In genomic region chr1:226674892-226675719, GRCh38 we compare ENCODE assay signal across 8 cellular contexts.
A peak's percentile ranks its signal among the peaks of the same experiment; 100 is the strongest.
DNase-seq lines count a peak whose midpoint lies in the region; ATAC-seq, FAIRE-seq and TF ChIP-seq lines count a peak whose summit lies in the region.

No MANE protein-coding gene starts in this region.

- no peak for TF ChIP-seq CTCF in nephron (IDR thresholded peaks at IDR 0.05; ENCODE audit: unreplicated experiment in 3 of 3)

- H3K9me3 Mint-ChIP-seq in T-helper 1 cell treated with Interleukin-12 subunit alpha and Interleukin-12 subunit beta and Interleukin-4 antibody, amounts not matched to agents 30 μg/mL and 1 μg/mL, for 36 hours, result no peaks in the 10 kb centered on the region
- no peaks in the 10 kb centered on the region for H3K9me3 Mint-ChIP-seq in nephron

- peaks cover 32% of the 10 kb centered on the region for H3K4me1 ChIP-seq in SJCRH30

- H3K4me3 Mint-ChIP-seq in T-helper 1 cell treated with Interleukin-12 subunit alpha and Interleukin-12 subunit beta and Interleukin-4 antibody, amounts not matched to agents 30 μg/mL and 1 μg/mL, for 36 hours, result peak overlapping the region; percentile 47
- peak overlapping the region in 1 of 3 experiments; percentile 2 for H3K4me3 Mint-ChIP-seq in nephron

- no peaks in the 10 kb centered on the region for H3K27me3 Mint-ChIP-seq in T-helper 1 cell treated with Interleukin-12 subunit alpha and Interleukin-12 subunit beta and Interleukin-4 antibody, amounts not matched to agents 30 μg/mL and 1 μg/mL, for 36 hours (ENCODE audit: low read depth)
- H3K27me3 Mint-ChIP-seq in nephron (ENCODE audit: low read depth), result peaks cover 4% of the 10 kb centered on the region

- peaks cover 3% of the 10 kb centered on the region; the same call in 1 of the 2 replicates for H3K36me3 ChIP-seq in SJCRH30

- H3K36me3 Mint-ChIP-seq in T-helper 1 cell treated with Interleukin-12 subunit alpha and Interleukin-12 subunit beta and Interleukin-4 antibody, amounts not matched to agents 30 μg/mL and 1 μg/mL, for 36 hours (ENCODE audit: low read depth), result peaks cover 13% of the 10 kb centered on the region
- H3K36me3 Mint-ChIP-seq in nephron (ENCODE audit: low read depth), result peaks cover 7% of the 10 kb centered on the region

- H3K27me3 ChIP-seq in SJCRH30, result no peaks in the 10 kb centered on the region

- peak overlapping the region; percentile 97 for H3K27ac ChIP-seq in caudate nucleus (ENCODE audit: low read depth, low read length)
- no peak overlapping the region for H3K27ac ChIP-seq in SJCRH30

- DNase-seq in caudate nucleus (lab: John Stamatoyannopoulos, UW) (peak in 5 of 61 donors; percentile 26 to 42 (median 33)), HTR-8/SVneo (ENCODE audit: insufficient read length, low spot score) (no peak), NCI-H1930 (lab: John Stamatoyannopoulos, UW) (no peak), SJCRH30 (no peak)

- H3K9me3 ChIP-seq in SJCRH30 (replicated peaks), result no peaks in the 10 kb centered on the region

- ATAC-seq in GM19025 (IDR thresholded peaks at IDR 0.05; ENCODE audit: low read depth, unreplicated experiment), result peak; percentile 63
- peak; percentile 73 for ATAC-seq in HG03060 (IDR thresholded peaks at IDR 0.05; ENCODE audit: low read depth, unreplicated experiment)

- H3K27ac Mint-ChIP-seq in T-helper 1 cell treated with Interleukin-12 subunit alpha and Interleukin-12 subunit beta and Interleukin-4 antibody, amounts not matched to agents 30 μg/mL and 1 μg/mL, for 36 hours, result peak overlapping the region; percentile 84
- peak overlapping the region; percentile 12 to 88 (median 61) for H3K27ac Mint-ChIP-seq in nephron

- peaks cover 74% of the 10 kb centered on the region for H3K4me1 Mint-ChIP-seq in T-helper 1 cell treated with Interleukin-12 subunit alpha and Interleukin-12 subunit beta and Interleukin-4 antibody, amounts not matched to agents 30 μg/mL and 1 μg/mL, for 36 hours (ENCODE audit: low read depth)
- peaks cover 60% of the 10 kb centered on the region for H3K4me1 Mint-ChIP-seq in nephron

- H3K4me3 ChIP-seq in SJCRH30, result no peak overlapping the region

- FAIRE-seq in HTR-8/SVneo (lab: Jason Lieb, UNC), result no peak
